9 cellular contexts compared by ENCODE assay signal in genomic region chr4:67558493-67558892, GRCh38. TPM values are rescaled to one million over a fixed set of nuclear protein-coding genes. Genes with fewer than 3 reads are reported as not detected.
DNase-seq lines count a peak whose midpoint lies in the region; ATAC-seq and TF ChIP-seq lines count a peak whose summit lies in the region.
"Had no signal": no experiment of that assay in that cellular context is flagged by ENCODE, and none has a peak within 500 bp of the region (broad histone marks: within the 10 kb centered on the region; RNA-seq: fewer than 3 reads in every experiment).

Gene STAP1 (plus strand): TSS chr4:67558727. CDS start chr4:67558810, 83 bp downstream.

- peak; percentile 12 for DNase-seq in stimulated activated CD4-positive, alpha-beta T cell treated with anti-CD3 and anti-CD28 coated beads, Interleukin-4, amount 100 ng/mL, for 24 hours
- DNase-seq in stimulated activated CD4-positive, alpha-beta T cell treated with anti-CD3 and anti-CD28 coated beads, Interleukin-12 subunit alpha, Interleukin-12 subunit beta, amount 100 ng/mL, for 4 hours, result no peak
- peak; percentile 45 for DNase-seq in T-helper 2 cell treated with Interferon-gamma antibody and Interleukin-4, amounts not matched to agents 5 μg/mL and 100 μg/mL, for 36 hours (ENCODE audit: low spot score)
- DNase-seq in heart left ventricle (no peak), NCI-H1092 (lab: John Stamatoyannopoulos, UW) (no peak), tibial artery (no peak), psoas muscle (no peak)
- DNase-seq: head of caudate nucleus had no signal

- H3K36me3 ChIP-seq in heart left ventricle (no peaks in the 10 kb centered on the region), tibial artery (no peaks in the 10 kb centered on the region), psoas muscle (ENCODE audit: insufficient read depth in 1 of 2, low read depth in 1 of 2) (no peaks in the 10 kb centered on the region)

- no peak within 1 kb of the TSS for H3K27ac ChIP-seq in heart left ventricle
- H3K27ac ChIP-seq in tibial artery, result no peak within 1 kb of the TSS
- H3K27ac ChIP-seq in psoas muscle, result no peak within 1 kb of the TSS

- H3K9me3 ChIP-seq in heart left ventricle (no peaks in the 10 kb centered on the region), tibial artery (no peaks in the 10 kb centered on the region), psoas muscle (no peaks in the 10 kb centered on the region)

- intact Hi-C loops in heart left ventricle (cut with DNase I) (no loop called here), tibial artery (cut with DNase I; ENCODE audit: low total_unique reads) (no loop called here), psoas muscle (cut with DNase I) (no loop called here)

- no peaks in the 10 kb centered on the region for H3K27me3 Mint-ChIP-seq in T-helper 2 cell treated with Interferon-gamma antibody and Interleukin-4, amounts not matched to agents 5 μg/mL and 100 μg/mL, for 36 hours (ENCODE audit: low read depth)

- TF ChIP-seq CTCF in heart left ventricle (IDR thresholded peaks at IDR 0.05) (no peak), tibial artery (IDR thresholded peaks at IDR 0.05) (no peak), psoas muscle (IDR thresholded peaks at IDR 0.05) (no peak)

- H3K4me1 ChIP-seq in heart left ventricle (peaks cover 0 to 11% (median 0%) of the 10 kb centered on the region in 12 donors), tibial artery (no peaks in the 10 kb centered on the region), psoas muscle (no peaks in the 10 kb centered on the region)

- 81 to 85% (median 82%) methylated on average over 4 of the region's 4 CpGs for WGBS in heart left ventricle, 4 donors
- 67 to 74% (median 72%) methylated on average over 4 of the region's 4 CpGs for WGBS in psoas muscle, 3 donors

- no peak for TF ChIP-seq POLR2A in heart left ventricle (IDR thresholded peaks at IDR 0.05)

- H3K4me3 ChIP-seq in heart left ventricle (peak within 1 kb of the TSS in 1 of 12 donors; percentile 48), tibial artery (no peak within 1 kb of the TSS), psoas muscle (no peak within 1 kb of the TSS)

- H3K36me3 Mint-ChIP-seq in T-helper 2 cell treated with Interferon-gamma antibody and Interleukin-4, amounts not matched to agents 5 μg/mL and 100 μg/mL, for 36 hours (ENCODE audit: low read depth), result peaks cover 26% of the 10 kb centered on the region

- ATAC-seq in HG03066 (IDR thresholded peaks at IDR 0.05; ENCODE audit: low read depth, unreplicated experiment) (peak; percentile 59), heart left ventricle (no peak), psoas muscle (no peak)

- H3K4me1 Mint-ChIP-seq in T-helper 2 cell treated with Interferon-gamma antibody and Interleukin-4, amounts not matched to agents 5 μg/mL and 100 μg/mL, for 36 hours (ENCODE audit: low read depth), result peaks cover 42% of the 10 kb centered on the region

- peak within 1 kb of the TSS; percentile 92 for H3K4me3 Mint-ChIP-seq in T-helper 2 cell treated with Interferon-gamma antibody and Interleukin-4, amounts not matched to agents 5 μg/mL and 100 μg/mL, for 36 hours

- no peaks in the 10 kb centered on the region for H3K27me3 ChIP-seq in heart left ventricle
- H3K27me3 ChIP-seq in tibial artery, result no peaks in the 10 kb centered on the region
- no peaks in the 10 kb centered on the region for H3K27me3 ChIP-seq in psoas muscle (ENCODE audit: insufficient read depth in 3 of 3, low read length in 2 of 3)

- H3K9me3 Mint-ChIP-seq in T-helper 2 cell treated with Interferon-gamma antibody and Interleukin-4, amounts not matched to agents 5 μg/mL and 100 μg/mL, for 36 hours, result no peaks in the 10 kb centered on the region

- H3K27ac Mint-ChIP-seq in T-helper 2 cell treated with Interferon-gamma antibody and Interleukin-4, amounts not matched to agents 5 μg/mL and 100 μg/mL, for 36 hours, result peak within 1 kb of the TSS; percentile 93

RNA-seq across cellular contexts. Expression of gene STAP1, which starts in this region (rescaled TPM):
- total RNA-seq in heart left ventricle (1 to 10 TPM in 1 of 9 donors, not detected in 8; 1.1 TPM), psoas muscle (under 1 TPM in 1 of 4 donors, not detected in 3; 0.23 TPM)
- polyA plus RNA-seq in heart left ventricle (not detected), psoas muscle (under 1 TPM in 1 of 3 donors, not detected in 2; 0.04 TPM)

Comparison
In these comparisons a context has a peak if more than half of its experiments do, and no peak if none do; other contexts are left out.
1. DNase-seq: peak in stimulated activated CD4-positive, alpha-beta T cell treated with anti-CD3 and anti-CD28 coated beads, Interleukin-4, amount 100 ng/mL, for 24 hours (single experiment) and T-helper 2 cell treated with Interferon-gamma antibody and Interleukin-4, amounts not matched to agents 5 μg/mL and 100 μg/mL, for 36 hours (single experiment); none in stimulated activated CD4-positive, alpha-beta T cell treated with anti-CD3 and anti-CD28 coated beads, Interleukin-12 subunit alpha, Interleukin-12 subunit beta, amount 100 ng/mL, for 4 hours (single experiment), heart left ventricle (0 of 5), NCI-H1092 (single experiment), tibial artery (0 of 2) and psoas muscle (0 of 2).